Comparison of ENCODE assay signal across 10 cellular contexts in the genomic region with DNA sequence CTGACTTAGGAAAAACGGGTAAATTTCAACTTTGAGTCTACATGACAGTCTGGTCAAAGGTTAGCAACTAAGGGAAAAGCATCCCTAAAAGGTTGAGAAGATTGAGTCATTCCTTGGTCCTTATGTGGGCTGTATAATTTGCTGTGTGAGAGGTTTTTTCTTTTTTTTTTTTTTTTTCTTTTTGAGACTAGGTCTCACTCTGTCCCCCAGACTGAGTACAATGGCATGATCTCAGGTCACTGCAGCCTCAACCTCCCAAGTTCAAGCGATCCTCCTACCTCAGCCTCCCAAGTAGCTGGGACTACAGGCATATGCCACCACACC.
DNase-seq lines count a peak whose midpoint lies in the region; ATAC-seq, FAIRE-seq and TF ChIP-seq lines count a peak whose summit lies in the region.
"Had no signal": no experiment of that assay in that cellular context is flagged by ENCODE, and none has a peak within 500 bp of the region (broad histone marks: within the 10 kb centered on the region; RNA-seq: fewer than 3 reads in every experiment).

No MANE protein-coding gene starts in this region.

- H3K4me1 Mint-ChIP-seq in astrocyte (ENCODE audit: low read depth, unreplicated experiment) (peaks cover 31% of the 10 kb centered on the region), natural killer cell (peaks cover 39% of the 10 kb centered on the region in 2 donors)

- no peak overlapping the region for H2AFZ ChIP-seq in astrocyte (ENCODE audit: low read depth, low read length)

- in situ Hi-C loops in HAP-1 (cut with MboI; ENCODE audit: low sequenced_read_pairs): no loop called here

- H3K9ac ChIP-seq in astrocyte (ENCODE audit: low read length): peak overlapping the region; percentile 84

- DNase-seq in A549 (ENCODE audit: low read depth in 1 of 2, low spot score in 1 of 2) (no peak), HL-60 (ENCODE audit: low read depth in 1 of 2, low spot score in 1 of 2) (no peak), astrocyte (ENCODE audit: low read depth) (no peak), natural killer cell (no peak), kidney glomerular epithelial cell (lab: John Stamatoyannopoulos, UW) (no peak), HAP-1 (ENCODE audit: low spot score in 2 of 2) (no peak), D341Med (ENCODE audit: low spot score) (no peak)
- DNase-seq: DMS 273 treated with DMSO at 0.1 percent for 48 hours had no signal

- peaks cover 42% of the 10 kb centered on the region for H3K4me1 ChIP-seq in A549
- peaks cover 26% of the 10 kb centered on the region for H3K4me1 ChIP-seq in astrocyte (ENCODE audit: insufficient read depth, low read length)
- peaks cover 32% of the 10 kb centered on the region for H3K4me1 ChIP-seq in HAP-1

- peak overlapping the region; percentile 95 for H3K27ac Mint-ChIP-seq in astrocyte (ENCODE audit: unreplicated experiment)
- H3K27ac Mint-ChIP-seq in natural killer cell: peak overlapping the region; percentile 87 to 88

- 46% methylated on average over 2 of the region's 2 CpGs for WGBS in A549 (ENCODE audit: missing lambda C conversion rate)

- peaks cover 19% of the 10 kb centered on the region for H4K20me1 ChIP-seq in astrocyte (ENCODE audit: insufficient read depth, low read length)

- H3K36me3 Mint-ChIP-seq in astrocyte (ENCODE audit: low read depth, unreplicated experiment) (peaks cover 5% of the 10 kb centered on the region), natural killer cell (no peaks in the 10 kb centered on the region)

- H3K4me3 ChIP-seq in A549 (no peak overlapping the region), HL-60 (replicated peaks; ENCODE audit: insufficient read depth, low read length) (no peak overlapping the region), astrocyte (ENCODE audit: insufficient read depth, low read depth, low read length) (no peak overlapping the region), HAP-1 (no peak overlapping the region)
- H3K4me3 ChIP-seq: esophagus muscularis mucosa had no signal

- H3K27ac ChIP-seq in A549: peak overlapping the region; percentile 81 to 85
- peak overlapping the region; percentile 26 for H3K27ac ChIP-seq in HL-60 (replicated peaks)
- peak overlapping the region; percentile 81 for H3K27ac ChIP-seq in astrocyte (ENCODE audit: low read depth, low read length)

- H3K36me3 ChIP-seq in astrocyte (ENCODE audit: insufficient read depth, low read length) (no peaks in the 10 kb centered on the region), HAP-1 (replicated peaks) (no peaks in the 10 kb centered on the region)
- H3K36me3 ChIP-seq: esophagus muscularis mucosa had no signal

- TF ChIP-seq POLR2A in A549 (IDR thresholded peaks at IDR 0.05; ENCODE audit: low read length): no peak

- intact Hi-C loops in natural killer cell (cut with micrococcal nuclease): no loop called here

- CTCF ChIA-PET in A549 (lab: Yijun Ruan, JAX): interaction anchor here (1.2 to 2.9 kb wide), 3 partner anchors 11 to 111 kb away, joined by 3 to 23 read pairs (median 13); no protein-coding TSS in a partner anchor

- TF ChIP-seq EP300 in A549 (IDR thresholded peaks at IDR 0.05): no peak

- FAIRE-seq in A549 (lab: Jason Lieb, UNC) (no peak), astrocyte (lab: Jason Lieb, UNC) (no peak)

- TF ChIP-seq RAD21 in A549 (conservative IDR thresholded peaks at IDR 0.05 in 1 of 2, IDR thresholded peaks at IDR 0.05 in 1 of 2): no peak

- H3K79me2 ChIP-seq in astrocyte (ENCODE audit: insufficient read depth, low read length): peaks cover 62% of the 10 kb centered on the region

- no peaks in the 10 kb centered on the region for H3K27me3 ChIP-seq in HL-60 (ENCODE audit: insufficient read depth, poor library complexity, severe bottlenecking)
- H3K27me3 ChIP-seq in astrocyte (ENCODE audit: insufficient read depth, low read length): no peaks in the 10 kb centered on the region
- H3K27me3 ChIP-seq in HAP-1 (ENCODE audit: low read depth): no peaks in the 10 kb centered on the region
- H3K27me3 ChIP-seq: esophagus muscularis mucosa had no signal

- H3K9me3 Mint-ChIP-seq in astrocyte (ENCODE audit: unreplicated experiment) (no peaks in the 10 kb centered on the region), natural killer cell (no peaks in the 10 kb centered on the region)

- H3K9me3 ChIP-seq in A549: no peaks in the 10 kb centered on the region
- H3K9me3 ChIP-seq in astrocyte (ENCODE audit: insufficient read depth, low read depth, low read length): no peaks in the 10 kb centered on the region
- H3K9me3 ChIP-seq in HAP-1: no peaks in the 10 kb centered on the region
- H3K9me3 ChIP-seq: esophagus muscularis mucosa had no signal

- TF ChIP-seq CTCF in A549 (IDR thresholded peaks at IDR 0.05) (no peak), HL-60 (IDR thresholded peaks at IDR 0.05; ENCODE audit: insufficient read depth, low read length) (no peak), astrocyte (IDR thresholded peaks at IDR 0.05; ENCODE audit: insufficient read depth, low read depth, low read length) (no peak), natural killer cell (IDR thresholded peaks at IDR 0.05) (no peak)

- H3K4me2 ChIP-seq in A549 (peak overlapping the region; percentile 86), astrocyte (ENCODE audit: low read length) (peak overlapping the region; percentile 88)

- no peaks in the 10 kb centered on the region for H3K27me3 Mint-ChIP-seq in astrocyte (ENCODE audit: low read depth, unreplicated experiment)
- H3K27me3 Mint-ChIP-seq in natural killer cell (ENCODE audit: low read depth in 2 of 2): no peaks in the 10 kb centered on the region

- POLR2A ChIA-PET in A549 (lab: Yijun Ruan, JAX): interaction anchor here (1.1 to 2.5 kb wide), 2 partner anchors 51 to 118 kb away, joined by 3 to 15 read pairs; no protein-coding TSS in a partner anchor

- H3K4me3 Mint-ChIP-seq in astrocyte (ENCODE audit: unreplicated experiment): no peak overlapping the region
- H3K4me3 Mint-ChIP-seq in natural killer cell: no peak overlapping the region

- peak in 1 of 2 experiments; percentile 44; a peak in 3 of 6 replicates for ATAC-seq in A549
- no peak for ATAC-seq in natural killer cell
- no peak for ATAC-seq in GM19395 (IDR thresholded peaks at IDR 0.05; ENCODE audit: unreplicated experiment)

TF ChIP-seq in A549, 52 proteins besides CTCF, POLR2A, EP300 and RAD21:
- TF ChIP-seq, protein P1, sequence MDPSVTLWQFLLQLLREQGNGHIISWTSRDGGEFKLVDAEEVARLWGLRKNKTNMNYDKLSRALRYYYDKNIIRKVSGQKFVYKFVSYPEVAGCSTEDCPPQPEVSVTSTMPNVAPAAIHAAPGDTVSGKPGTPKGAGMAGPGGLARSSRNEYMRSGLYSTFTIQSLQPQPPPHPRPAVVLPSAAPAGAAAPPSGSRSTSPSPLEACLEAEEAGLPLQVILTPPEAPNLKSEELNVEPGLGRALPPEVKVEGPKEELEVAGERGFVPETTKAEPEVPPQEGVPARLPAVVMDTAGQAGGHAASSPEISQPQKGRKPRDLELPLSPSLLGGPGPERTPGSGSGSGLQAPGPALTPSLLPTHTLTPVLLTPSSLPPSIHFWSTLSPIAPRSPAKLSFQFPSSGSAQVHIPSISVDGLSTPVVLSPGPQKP (IDR thresholded peaks at IDR 0.05; ENCODE audit: low read depth, low read length): no peak
- no peak for TF ChIP-seq HOXA7 (CRISPR knock-in tag; IDR thresholded peaks at IDR 0.05)
- TF ChIP-seq ZFP36 (IDR thresholded peaks at IDR 0.05; ENCODE audit: borderline replicate concordance, partially characterized antibody): no peak
- no peak for TF ChIP-seq CHD4 (IDR thresholded peaks at IDR 0.05; ENCODE audit: borderline replicate concordance)
- no peak for TF ChIP-seq HOXB5 (CRISPR knock-in tag; IDR thresholded peaks at IDR 0.05)
- TF ChIP-seq CHD2 (IDR thresholded peaks at IDR 0.05; ENCODE audit: low read length, partially characterized antibody): no peak
- no peak for TF ChIP-seq ESRRA (IDR thresholded peaks at IDR 0.05; ENCODE audit: borderline replicate concordance, low read length)
- TF ChIP-seq RCOR1 (IDR thresholded peaks at IDR 0.05; ENCODE audit: low read depth, low read length): no peak
- TF ChIP-seq JUN (IDR thresholded peaks at IDR 0.05): no peak
- TF ChIP-seq, protein P2, sequence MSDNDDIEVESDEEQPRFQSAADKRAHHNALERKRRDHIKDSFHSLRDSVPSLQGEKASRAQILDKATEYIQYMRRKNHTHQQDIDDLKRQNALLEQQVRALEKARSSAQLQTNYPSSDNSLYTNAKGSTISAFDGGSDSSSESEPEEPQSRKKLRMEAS (IDR thresholded peaks at IDR 0.05): no peak
- no peak for TF ChIP-seq EHMT2 (IDR thresholded peaks at IDR 0.05; ENCODE audit: low read depth)
- TF ChIP-seq RARB (CRISPR knock-in tag; IDR thresholded peaks at IDR 0.05): no peak
- no peak for TF ChIP-seq PHF8 (IDR thresholded peaks at IDR 0.05; ENCODE audit: borderline replicate concordance, low read depth)
- TF ChIP-seq NR3C1 (IDR thresholded peaks at IDR 0.05): no peak
- no peak for TF ChIP-seq HDAC2 (IDR thresholded peaks at IDR 0.05)
- no peak for TF ChIP-seq SREBF2 (IDR thresholded peaks at IDR 0.05)
- TF ChIP-seq, protein P3, sequence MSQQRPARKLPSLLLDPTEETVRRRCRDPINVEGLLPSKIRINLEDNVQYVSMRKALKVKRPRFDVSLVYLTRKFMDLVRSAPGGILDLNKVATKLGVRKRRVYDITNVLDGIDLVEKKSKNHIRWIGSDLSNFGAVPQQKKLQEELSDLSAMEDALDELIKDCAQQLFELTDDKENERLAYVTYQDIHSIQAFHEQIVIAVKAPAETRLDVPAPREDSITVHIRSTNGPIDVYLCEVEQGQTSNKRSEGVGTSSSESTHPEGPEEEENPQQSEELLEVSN (IDR thresholded peaks at IDR 0.05; ENCODE audit: borderline replicate concordance, low read depth): no peak
- TF ChIP-seq MAZ (IDR thresholded peaks at IDR 0.05; ENCODE audit: borderline replicate concordance, low read depth, low read length): no peak
- no peak for TF ChIP-seq HOXB13 (CRISPR knock-in tag; IDR thresholded peaks at IDR 0.05; ENCODE audit: low read depth)

Comparison
In these comparisons a context has a peak if more than half of its experiments do, and no peak if none do; other contexts are left out.
1. H3K27ac ChIP-seq: peak in every context shown above with its lines; median percentile 83 in A549; 81 in astrocyte; 26 in HL-60.